In the genomic region with DNA sequence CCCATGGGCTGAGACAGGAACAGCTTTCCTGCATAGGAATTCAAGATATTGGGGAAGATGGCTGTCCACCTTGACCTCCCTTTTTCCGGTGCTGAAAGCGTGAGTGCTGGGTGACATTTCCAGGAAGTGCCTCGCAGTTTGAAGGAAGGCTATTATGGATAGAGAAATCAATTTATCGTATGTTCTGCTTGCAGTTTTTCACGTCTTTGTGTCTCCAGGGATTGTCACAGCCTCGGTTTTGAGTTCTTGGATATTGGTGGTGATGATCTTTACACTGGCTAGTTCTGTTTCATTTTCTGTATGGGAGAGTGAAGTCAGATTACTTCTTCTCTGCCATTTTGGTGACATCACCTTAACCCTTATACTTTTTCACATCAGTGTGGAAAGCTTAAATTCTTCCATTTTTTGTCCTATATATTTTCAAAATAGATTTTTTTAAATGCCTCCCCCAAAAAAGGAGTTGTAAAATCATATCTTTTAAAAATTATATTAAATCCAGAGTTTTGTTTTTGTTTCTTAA, we compare ENCODE assay signal across 8 cellular contexts.
DNase-seq lines count a peak whose midpoint lies in the region; ATAC-seq and TF ChIP-seq lines count a peak whose summit lies in the region.

No MANE protein-coding gene starts in this region.

- H3K23ac ChIP-seq in trophoblast cell (ENCODE audit: low read length), result no peak overlapping the region

- POLR2A ChIA-PET in SK-N-SH (lab: Yijun Ruan, JAX), result no interaction called here

- no peaks in the 10 kb centered on the region for H3K9me2 ChIP-seq in SK-N-SH

- no peaks in the 10 kb centered on the region for H3F3A ChIP-seq in SK-N-SH (replicated peaks; ENCODE audit: insufficient read depth)

- H3K27ac ChIP-seq in SK-N-SH (ENCODE audit: low read depth in 2 of 2, low read length in 1 of 2), result no peak overlapping the region
- no peak overlapping the region for H3K27ac ChIP-seq in SK-N-MC
- H3K27ac ChIP-seq in trophoblast cell (ENCODE audit: low read depth, low read length), result peak overlapping the region; percentile 57

- WGBS in SK-N-SH (ENCODE audit: low lambda C conversion rate), result 12% methylated on average over 6 of the region's 6 CpGs
- WGBS in trophoblast cell (ENCODE audit: extremely low coverage, insufficient coverage, insufficient read length), result no CpG with 5 or more reads among the region's 6 CpGs

- H3K9ac ChIP-seq in SK-N-SH, result no peak overlapping the region
- H3K9ac ChIP-seq in SK-N-MC (ENCODE audit: insufficient read length), result no peak overlapping the region
- H3K9ac ChIP-seq in trophoblast cell (ENCODE audit: low read length), result no peak overlapping the region

- H3K9me3 ChIP-seq in SK-N-SH (no peaks in the 10 kb centered on the region), SK-N-MC (ENCODE audit: low read depth, low read length) (no peaks in the 10 kb centered on the region), trophoblast cell (ENCODE audit: insufficient read depth, low read depth, low read length) (no peaks in the 10 kb centered on the region)

- H3K27me3 ChIP-seq in SK-N-SH (ENCODE audit: insufficient read depth) (no peaks in the 10 kb centered on the region), trophoblast cell (ENCODE audit: insufficient read depth, low read length) (no peaks in the 10 kb centered on the region)

- no peaks in the 10 kb centered on the region for H3K79me2 ChIP-seq in SK-N-SH (ENCODE audit: insufficient read depth)
- no peaks in the 10 kb centered on the region for H3K79me2 ChIP-seq in trophoblast cell (ENCODE audit: control insufficient read depth, insufficient read depth, low read length, poor library complexity)

- peak overlapping the region in 1 of 2 experiments; percentile 34; a peak in 2 of 4 replicates for H3K4me3 ChIP-seq in SK-N-SH (ENCODE audit: low read depth in 2 of 2, low read length in 1 of 2)
- peak overlapping the region; percentile 66 for H3K4me3 ChIP-seq in SK-N-MC
- no peak overlapping the region for H3K4me3 ChIP-seq in trophoblast cell (ENCODE audit: low read depth, low read length)

- no peak overlapping the region for H2AK5ac ChIP-seq in trophoblast cell (ENCODE audit: low read length)

- H3K36me3 ChIP-seq in SK-N-SH (replicated peaks in 1 of 2; ENCODE audit: control insufficient read depth in 1 of 2, insufficient read depth in 2 of 2, low read length in 1 of 2), result no peaks in the 10 kb centered on the region
- no peaks in the 10 kb centered on the region for H3K36me3 ChIP-seq in SK-N-MC (ENCODE audit: insufficient read depth, low read length)
- H3K36me3 ChIP-seq in trophoblast cell (ENCODE audit: control insufficient read depth in 1 of 2, insufficient read depth in 2 of 2, low read length in 2 of 2), result no peaks in the 10 kb centered on the region

- peak overlapping the region; percentile 34 for H2BK120ac ChIP-seq in trophoblast cell (ENCODE audit: insufficient read depth, low read length, poor library complexity)

- TF ChIP-seq RAD21 in SK-N-SH (IDR thresholded peaks at IDR 0.05; ENCODE audit: low read length), result no peak

- H4K91ac ChIP-seq in trophoblast cell (ENCODE audit: low read depth, low read length), result no peak overlapping the region

- peak overlapping the region; percentile 68 for H2BK5ac ChIP-seq in trophoblast cell (ENCODE audit: low read depth, low read length, poor library complexity)

- no peaks in the 10 kb centered on the region for H4K20me1 ChIP-seq in SK-N-SH (ENCODE audit: insufficient read depth)

- no peak overlapping the region for H3K18ac ChIP-seq in trophoblast cell (ENCODE audit: low read length)

- H4K12ac ChIP-seq in trophoblast cell (ENCODE audit: low read depth, low read length), result no peak overlapping the region

- ATAC-seq in SK-N-SH treated with all-trans-retinoic acid at 6 μM for 48 hours (no peak; the same call in 2 of the 3 replicates), HG02642 (IDR thresholded peaks at IDR 0.05; ENCODE audit: poor library complexity, unreplicated experiment) (peak; percentile 39)

- H4K8ac ChIP-seq in trophoblast cell (ENCODE audit: low read depth, low read length), result peak overlapping the region; percentile 15

- H3K4ac ChIP-seq in trophoblast cell (ENCODE audit: low read depth, low read length), result no peak overlapping the region

- DNase-seq in SK-N-SH (no peak), SK-N-MC (ENCODE audit: low read depth, low spot score) (no peak), trophoblast cell (peak in 1 of 2 donors; percentile 47), nucleus accumbens (lab: John Stamatoyannopoulos, UW) (no peak), SIG-M5 treated with dmso at 0.1 percent for 504 hours (lab: John Stamatoyannopoulos, UW; ENCODE audit: unreplicated experiment) (no peak), NCI-H510A (lab: John Stamatoyannopoulos, UW) (no peak)

- TF ChIP-seq CTCF in SK-N-SH (IDR thresholded peaks at IDR 0.05), result no peak

- H3K79me1 ChIP-seq in trophoblast cell (ENCODE audit: low read length), result peaks cover 17% of the 10 kb centered on the region

- TF ChIP-seq EP300 in SK-N-SH (IDR thresholded peaks at IDR 0.05; ENCODE audit: borderline replicate concordance in 1 of 2, low read depth in 1 of 2, low read length in 1 of 2), result no peak

- CTCF ChIA-PET in SK-N-SH (lab: Yijun Ruan, JAX), result interaction anchor here (0.8 to 3.5 kb wide), 6 partner anchors 19 to 1906 kb away, joined by 3 to 31 read pairs (median 5); no protein-coding TSS in a partner anchor

- H3K14ac ChIP-seq in trophoblast cell (ENCODE audit: low read length), result peak overlapping the region; percentile 11

- H2AFZ ChIP-seq in SK-N-SH (ENCODE audit: low read depth), result no peak overlapping the region
- H2AFZ ChIP-seq in trophoblast cell (ENCODE audit: insufficient read depth, low read length, poor library complexity), result no peak overlapping the region

- H3K4me1 ChIP-seq in SK-N-SH (ENCODE audit: control insufficient read depth in 1 of 2, insufficient read depth in 2 of 2, low read depth in 1 of 2, low read length in 1 of 2) (peaks cover 0 to 3% of the 10 kb centered on the region in 2 experiments; a peak in 1 of 4 replicates), trophoblast cell (ENCODE audit: control insufficient read depth in 1 of 2, insufficient read depth in 2 of 2, low read length in 2 of 2) (peaks cover 7 to 8% of the 10 kb centered on the region in 2 experiments)

- H2BK12ac ChIP-seq in trophoblast cell (ENCODE audit: low read length), result no peak overlapping the region

- H3K4me2 ChIP-seq in SK-N-SH (peak overlapping the region; percentile 27; the same call in 1 of the 2 replicates), trophoblast cell (ENCODE audit: low read length) (peak overlapping the region; percentile 68)

TF ChIP-seq in SK-N-SH, 30 proteins besides CTCF, POLR2A, EP300 and RAD21 (continues in another document):
- TF ChIP-seq SIN3A (IDR thresholded peaks at IDR 0.05; ENCODE audit: borderline replicate concordance, low read depth, low read length) (no peak), MXI1 (IDR thresholded peaks at IDR 0.05; ENCODE audit: low read depth, low read length) (no peak), TAF1 (IDR thresholded peaks at IDR 0.05; ENCODE audit: borderline replicate concordance, low read depth, low read length) (no peak), SMC3 (IDR thresholded peaks at IDR 0.05; ENCODE audit: low read depth, low read length) (no peak), USF1 (IDR thresholded peaks at IDR 0.05; ENCODE audit: borderline replicate concordance, low read depth) (no peak), FOSL2 (IDR thresholded peaks at IDR 0.05; ENCODE audit: borderline replicate concordance, low read depth) (no peak), JUND (IDR thresholded peaks at IDR 0.05) (no peak), EZH2phosphoT487 (IDR thresholded peaks at IDR 0.05; ENCODE audit: borderline replicate concordance, low read depth) (no peak), FOXJ3 (CRISPR knock-in tag; IDR thresholded peaks at IDR 0.05) (no peak), RCOR1 (IDR thresholded peaks at IDR 0.05; ENCODE audit: low read length) (no peak), TEAD4 (IDR thresholded peaks at IDR 0.05; ENCODE audit: borderline replicate concordance, insufficient read depth) (no peak)

TF ChIP-seq in SK-N-SH treated with all-trans-retinoic acid at 6 μM for 48 hours, 23 proteins besides CTCF, POLR2A, EP300 and RAD21:
- no peak for TF ChIP-seq ZFP30 (CRISPR knock-in tag; IDR thresholded peaks at IDR 0.05)
- no peak for TF ChIP-seq OSR1 (CRISPR knock-in tag; IDR thresholded peaks at IDR 0.05)
- TF ChIP-seq TSHZ2 (CRISPR knock-in tag; IDR thresholded peaks at IDR 0.05), result no peak
